In genomic region chr4:183876268-183876934, GRCh38 we compare ENCODE assay signal across 9 cellular contexts. TPM values are rescaled to one million over a fixed set of nuclear protein-coding genes. Genes with fewer than 3 reads are reported as not detected.
A peak's percentile ranks its signal among the peaks of the same experiment; 100 is the strongest.
DNase-seq lines count a peak whose midpoint lies in the region; ATAC-seq, FAIRE-seq and TF ChIP-seq lines count a peak whose summit lies in the region.
"Had no signal": no experiment of that assay in that cellular context is flagged by ENCODE, and none has a peak within 500 bp of the region (broad histone marks: within the 10 kb centered on the region; RNA-seq: fewer than 3 reads in every experiment).

No MANE protein-coding gene starts in this region.

- H4K20me1 ChIP-seq in mammary epithelial cell (ENCODE audit: insufficient read depth, low read length), result no peaks in the 10 kb centered on the region

- H3K27me3 ChIP-seq in mammary epithelial cell (ENCODE audit: insufficient read depth, low read length) (no peaks in the 10 kb centered on the region), right lobe of liver (no peaks in the 10 kb centered on the region)

- H3K27ac ChIP-seq in mammary epithelial cell (ENCODE audit: insufficient read depth, low read depth, low read length), result no peak overlapping the region
- peak overlapping the region in 1 of 3 donors; percentile 33 for H3K27ac ChIP-seq in right lobe of liver

- dilution Hi-C loops in mammary epithelial cell (cut with HindIII; ENCODE audit: low sequenced_read_pairs), result no loop called here

- H3K36me3 Mint-ChIP-seq in activated T-cell treated with anti-CD3 and anti-CD28 coated beads, Interleukin-2, amount 50 U/mL, for 24 hours (ENCODE audit: low read depth), result no peaks in the 10 kb centered on the region

- H2AFZ ChIP-seq in mammary epithelial cell (ENCODE audit: low read depth, low read length), result peak overlapping the region; percentile 94

- no peaks in the 10 kb centered on the region for H3K4me1 Mint-ChIP-seq in activated T-cell treated with anti-CD3 and anti-CD28 coated beads, Interleukin-2, amount 50 U/mL, for 24 hours (ENCODE audit: low read depth)

- H3K9ac ChIP-seq in mammary epithelial cell (ENCODE audit: insufficient read depth, low read length), result no peak overlapping the region

- in situ Hi-C loops in mammary epithelial cell (cut with MboI; ENCODE audit: low sequenced_read_pairs in 2 of 2), result no loop called here

- TF ChIP-seq CTCF in mammary epithelial cell (conservative IDR thresholded peaks at IDR 0.05 in 1 of 2, IDR thresholded peaks at IDR 0.05 in 1 of 2; ENCODE audit: extremely low read depth in 1 of 2, insufficient read depth in 1 of 2, low read depth in 1 of 2, low read length in 2 of 2) (no peak), right lobe of liver (IDR thresholded peaks at IDR 0.05) (no peak)

- intact Hi-C loops in mammary epithelial cell (cut with micrococcal nuclease) (loop anchor here (5.0 kb wide), 1 partner anchor 111 kb away; no protein-coding TSS in a partner anchor), right lobe of liver (cut with DNase I) (no loop called here)

- WGBS in mammary epithelial cell (ENCODE audit: low coverage, missing lambda C conversion rate), result 3% methylated on average over 13 of the region's 18 CpGs
- 52% methylated on average over 16 of the region's 18 CpGs for WGBS in right lobe of liver (ENCODE audit: insufficient coverage, low coverage, low lambda C conversion rate, missing lambda C conversion rate)

- H3K4me1 ChIP-seq in mammary epithelial cell (ENCODE audit: insufficient read depth, low read length) (peaks cover 8% of the 10 kb centered on the region), right lobe of liver (no peaks in the 10 kb centered on the region)

- ATAC-seq in right lobe of liver, result peak; percentile 60 to 89 (median 76)
- ATAC-seq in GM21367 (IDR thresholded peaks at IDR 0.05; ENCODE audit: unreplicated experiment), result no peak

- BruUV-seq in mammary epithelial cell (replicated peaks; lab: Mats Ljungman, UMichigan), result no TSS peak

- peaks cover 4% of the 10 kb centered on the region for H3K27me3 Mint-ChIP-seq in activated T-cell treated with anti-CD3 and anti-CD28 coated beads, Interleukin-2, amount 50 U/mL, for 24 hours

- CTCF ChIA-PET in mammary epithelial cell (lab: Charles Lee; ENCODE audit: low non-redundant PET), result no interaction called here

- no peak overlapping the region for H3K4me3 Mint-ChIP-seq in activated T-cell treated with anti-CD3 and anti-CD28 coated beads, Interleukin-2, amount 50 U/mL, for 24 hours

- DNase-seq in NCI-H524 (lab: John Stamatoyannopoulos, UW) (peak; percentile 63 to 67), NCI-H524 treated with DMSO at 0.1 percent for 48 hours (lab: John Stamatoyannopoulos, UW) (no peak), mammary epithelial cell (peak; percentile 81), right lobe of liver (peak; percentile 53 to 69 (median 60)), urothelium cell line (ENCODE audit: low spot score) (peak; percentile 69), Kasumi-1 (lab: John Stamatoyannopoulos, UW) (no peak)
- DNase-seq in activated T-cell treated with anti-CD3 and anti-CD28 coated beads, Interleukin-2, amount 50 U/mL, for 24 hours, result no peak

- no peaks in the 10 kb centered on the region for H3K9me3 Mint-ChIP-seq in activated T-cell treated with anti-CD3 and anti-CD28 coated beads, Interleukin-2, amount 50 U/mL, for 24 hours

- H3K4me2 ChIP-seq in mammary epithelial cell (ENCODE audit: insufficient read depth, low read depth, low read length), result peak overlapping the region; percentile 87

- no peak for FAIRE-seq in urothelium cell line (lab: Jason Lieb, UNC)
- FAIRE-seq: A204.1 had no signal

- TF ChIP-seq POLR2A in right lobe of liver (IDR thresholded peaks at IDR 0.05), result no peak

- no peak overlapping the region for H3K27ac Mint-ChIP-seq in activated T-cell treated with anti-CD3 and anti-CD28 coated beads, Interleukin-2, amount 50 U/mL, for 24 hours

- H3K9me3 ChIP-seq in mammary epithelial cell (replicated peaks; ENCODE audit: insufficient read depth, low read length) (no peaks in the 10 kb centered on the region), right lobe of liver (no peaks in the 10 kb centered on the region)

- H3K4me3 ChIP-seq in mammary epithelial cell (replicated peaks in 1 of 3; ENCODE audit: insufficient read depth in 1 of 3, low read depth in 2 of 3, low read length in 3 of 3) (peak overlapping the region; percentile 33 to 48 (median 41)), right lobe of liver (peak overlapping the region in 2 of 3 donors; percentile 21 to 34)

- H3K36me3 ChIP-seq in mammary epithelial cell (ENCODE audit: insufficient read depth, low read length) (no peaks in the 10 kb centered on the region), right lobe of liver (no peaks in the 10 kb centered on the region)

- no peaks in the 10 kb centered on the region for H3K79me2 ChIP-seq in mammary epithelial cell (ENCODE audit: insufficient read depth, low read length)

RNA-seq across cellular contexts. Expression of gene STOX2, which starts 28.7 kb away (rescaled TPM):
- total RNA-seq in mammary epithelial cell (10 to 100 TPM in 1 of 2 donors, 1 to 10 TPM in 1; 2.5 to 15.5 TPM), right lobe of liver (1 to 10 TPM; 1.9 to 5.1 (median 3.2) TPM)
- polyA plus RNA-seq in mammary epithelial cell, result 1.8 TPM
- not detected for polyA minus RNA-seq in mammary epithelial cell

Comparison
In these comparisons a context has a peak if more than half of its experiments do, and no peak if none do; other contexts are left out.
1. DNase-seq: peak in NCI-H524 (2 of 2), mammary epithelial cell (single experiment), right lobe of liver (3 of 3) and urothelium cell line (single experiment); none in NCI-H524 treated with DMSO at 0.1 percent for 48 hours (single experiment), Kasumi-1 (0 of 2) and activated T-cell treated with anti-CD3 and anti-CD28 coated beads, Interleukin-2, amount 50 U/mL, for 24 hours (single experiment).